In the genomic region with DNA sequence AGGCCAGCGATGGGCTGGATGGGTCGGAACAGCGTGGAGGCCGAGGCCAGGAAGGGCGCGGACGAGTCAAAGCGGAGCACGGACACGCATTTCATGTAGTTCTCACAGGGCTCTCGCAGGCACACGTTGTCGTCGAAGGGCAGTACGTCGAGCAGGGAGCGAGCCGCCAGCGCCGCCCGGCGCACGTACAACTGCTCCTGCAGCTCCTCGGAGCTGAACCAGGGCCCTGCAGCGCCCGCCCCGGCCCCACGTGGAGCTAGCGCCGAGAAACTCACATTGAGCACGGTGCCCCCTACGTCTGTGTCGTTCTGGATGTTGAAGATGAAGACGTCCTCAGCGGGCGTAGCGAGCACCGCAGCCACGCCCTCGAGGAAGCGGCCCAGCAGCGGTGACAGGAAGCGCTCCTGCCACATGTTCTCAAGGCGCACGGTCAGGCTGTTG, we compare ENCODE assay signal across 8 cellular contexts. TPM values are rescaled to one million over a fixed set of nuclear protein-coding genes. Genes with fewer than 3 reads are reported as not detected.
A peak's percentile ranks its signal among the peaks of the same experiment; 100 is the strongest.
DNase-seq lines count a peak whose midpoint lies in the region; ATAC-seq and TF ChIP-seq lines count a peak whose summit lies in the region.

No MANE protein-coding gene starts in this region.

- peak overlapping the region; percentile 59 for H3K4me3 ChIP-seq in fibroblast of villous mesenchyme (ENCODE audit: low read depth, low read length)

- H3K4me3 Mint-ChIP-seq in activated CD4-positive, alpha-beta T cell treated with anti-CD3 and anti-CD28 coated beads, Interleukin-2, amount 10 ng/mL, durations not matched to agents 7 days and 5 days: peak overlapping the region; percentile 70

- POLR2A ChIA-PET in activated CD4-positive, alpha-beta T cell treated with anti-CD3 and anti-CD28 coated beads, Interleukin-2, amount 10 ng/mL, durations not matched to agents 7 days and 5 days (lab: Charles Lee): no interaction called here

- H3K36me3 Mint-ChIP-seq in activated CD4-positive, alpha-beta T cell treated with anti-CD3 and anti-CD28 coated beads, Interleukin-2, amount 10 ng/mL, durations not matched to agents 7 days and 5 days (ENCODE audit: low read depth): no peaks in the 10 kb centered on the region

- DNase-seq in activated CD4-positive, alpha-beta T cell treated with anti-CD3 and anti-CD28 coated beads, Interleukin-2, amount 10 ng/mL, durations not matched to agents 7 days and 5 days: peak; percentile 34
- DNase-seq in fibroblast of villous mesenchyme (ENCODE audit: low read depth) (no peak), NCI-H187 (lab: John Stamatoyannopoulos, UW) (no peak), NCI-H510A (lab: John Stamatoyannopoulos, UW) (no peak)
- peak; percentile 30 for DNase-seq in stimulated activated CD4-positive, alpha-beta T cell treated with anti-CD3 and anti-CD28 coated beads, Interleukin-1b, Interleukin-23, amount 100 ng/mL, for 48 hours

- peaks cover 31% of the 10 kb centered on the region for H3K4me1 Mint-ChIP-seq in activated CD4-positive, alpha-beta T cell treated with anti-CD3 and anti-CD28 coated beads, Interleukin-2, amount 10 ng/mL, durations not matched to agents 7 days and 5 days

- no peak for TF ChIP-seq CTCF in fibroblast of villous mesenchyme (IDR thresholded peaks at IDR 0.05; ENCODE audit: insufficient read depth, low read depth, low read length)

- H3K27ac Mint-ChIP-seq in activated CD4-positive, alpha-beta T cell treated with anti-CD3 and anti-CD28 coated beads, Interleukin-2, amount 10 ng/mL, durations not matched to agents 7 days and 5 days: peak overlapping the region; percentile 86

- no peaks in the 10 kb centered on the region for H3K9me3 Mint-ChIP-seq in activated CD4-positive, alpha-beta T cell treated with anti-CD3 and anti-CD28 coated beads, Interleukin-2, amount 10 ng/mL, durations not matched to agents 7 days and 5 days

- CTCF ChIA-PET in activated CD4-positive, alpha-beta T cell treated with anti-CD3 and anti-CD28 coated beads, Interleukin-2, amount 10 ng/mL, durations not matched to agents 7 days and 5 days (lab: Charles Lee): interaction anchor here (0.6 to 2.4 kb wide), 8 partner anchors 10 to 732 kb away, joined by 3 to 14 read pairs (median 4); a partner anchor contains a TSS

- ATAC-seq in GM19372 (IDR thresholded peaks at IDR 0.05; ENCODE audit: low read depth, unreplicated experiment) (peak; percentile 10), GM18861 (IDR thresholded peaks at IDR 0.05; ENCODE audit: unreplicated experiment) (no peak), GM18517 (IDR thresholded peaks at IDR 0.05; ENCODE audit: unreplicated experiment) (no peak)

- peaks cover 2% of the 10 kb centered on the region for H3K27me3 Mint-ChIP-seq in activated CD4-positive, alpha-beta T cell treated with anti-CD3 and anti-CD28 coated beads, Interleukin-2, amount 10 ng/mL, durations not matched to agents 7 days and 5 days

RNA-seq across cellular contexts. Expression of a gene that starts 5.8 kb away (rescaled TPM):
- total RNA-seq in activated CD4-positive, alpha-beta T cell treated with anti-CD3 and anti-CD28 coated beads, Interleukin-2, amount 10 ng/mL, durations not matched to agents 7 days and 5 days: 1 to 10 TPM; 7.9 to 8.6 TPM
- total RNA-seq in fibroblast of villous mesenchyme: 1.6 and 1.7 TPM in 2 replicates

RNA-seq across cellular contexts. Expression of a gene that starts 21.6 kb away (rescaled TPM):
- 10 to 100 TPM; 41.3 to 45.7 TPM for total RNA-seq in activated CD4-positive, alpha-beta T cell treated with anti-CD3 and anti-CD28 coated beads, Interleukin-2, amount 10 ng/mL, durations not matched to agents 7 days and 5 days
- total RNA-seq in fibroblast of villous mesenchyme: 34.8 and 45.8 TPM in 2 replicates

RNA-seq across cellular contexts. Expression of a gene that starts 28.9 kb away (rescaled TPM):
- total RNA-seq in activated CD4-positive, alpha-beta T cell treated with anti-CD3 and anti-CD28 coated beads, Interleukin-2, amount 10 ng/mL, durations not matched to agents 7 days and 5 days: 10 to 100 TPM; 41.5 to 42.6 TPM
- 17.7 and 23.3 TPM in 2 replicates for total RNA-seq in fibroblast of villous mesenchyme

RNA-seq across cellular contexts. Expression of a gene that starts 35.3 kb away (rescaled TPM):
- total RNA-seq in activated CD4-positive, alpha-beta T cell treated with anti-CD3 and anti-CD28 coated beads, Interleukin-2, amount 10 ng/mL, durations not matched to agents 7 days and 5 days: under 1 TPM; 0.32 to 0.33 TPM
- total RNA-seq in fibroblast of villous mesenchyme: not detected in 2 replicates

RNA-seq across cellular contexts. Expression of a gene that starts 47.4 kb away (rescaled TPM):
- 100 to 1,000 TPM; 150 to 157 TPM for total RNA-seq in activated CD4-positive, alpha-beta T cell treated with anti-CD3 and anti-CD28 coated beads, Interleukin-2, amount 10 ng/mL, durations not matched to agents 7 days and 5 days
- total RNA-seq in fibroblast of villous mesenchyme: 405 and 418 TPM in 2 replicates

Comparison
In these comparisons a context has a peak if more than half of its experiments do, and no peak if none do; other contexts are left out.
1. DNase-seq: peak in activated CD4-positive, alpha-beta T cell treated with anti-CD3 and anti-CD28 coated beads, Interleukin-2, amount 10 ng/mL, durations not matched to agents 7 days and 5 days (single experiment) and stimulated activated CD4-positive, alpha-beta T cell treated with anti-CD3 and anti-CD28 coated beads, Interleukin-1b, Interleukin-23, amount 100 ng/mL, for 48 hours (single experiment); none in fibroblast of villous mesenchyme (single experiment), NCI-H187 (0 of 2) and NCI-H510A (single experiment).